ENCODE assay signal across 27 cellular contexts in genomic region chr4:134364928-134365327, GRCh38.
"Had no signal": no experiment of that assay in that cellular context is flagged by ENCODE, and none has a peak within 500 bp of the region (broad histone marks: within the 10 kb centered on the region; RNA-seq: fewer than 3 reads in every experiment).

No MANE protein-coding gene starts in this region.

- H3K36me3 Mint-ChIP-seq: naive thymus-derived CD8-positive, alpha-beta T cell; stimulated activated effector memory CD8-positive, alpha-beta T cell treated with anti-CD3 and anti-CD28 coated beads, Interleukin-12 subunit alpha, Interleukin-12 subunit beta, amount 100 ng/mL, for 72 hours had no signal

- ATAC-seq: left cardiac atrium; left lung; lower lobe of right lung; naive thymus-derived CD8-positive, alpha-beta T cell; pancreas; right cardiac atrium; stimulated activated effector memory CD8-positive, alpha-beta T cell treated with anti-CD3 and anti-CD28 coated beads, Interleukin-12 subunit alpha, Interleukin-12 subunit beta, amount 100 ng/mL, for 72 hours; stimulated activated naive CD8-positive, alpha-beta T cell treated with anti-CD3 and anti-CD28 coated beads, Interleukin-15, amount 100 ng/mL, for 72 hours had no signal

- H3K27ac Mint-ChIP-seq: naive thymus-derived CD8-positive, alpha-beta T cell; nephron; stimulated activated effector memory CD8-positive, alpha-beta T cell treated with anti-CD3 and anti-CD28 coated beads, Interleukin-12 subunit alpha, Interleukin-12 subunit beta, amount 100 ng/mL, for 72 hours; stimulated activated naive CD8-positive, alpha-beta T cell treated with anti-CD3 and anti-CD28 coated beads, Interleukin-15, amount 100 ng/mL, for 72 hours; type B pancreatic cell had no signal

- H3K36me3 ChIP-seq: left lung, lower lobe of right lung, pancreas, prostate gland, sigmoid colon, spleen, tibial nerve, uterus had no signal

- FAIRE-seq: keratinocyte, pancreas had no signal

- H3K4me3 ChIP-seq: left lung, lower lobe of right lung, pancreas, prostate gland, sigmoid colon, spleen, tibial nerve, uterus had no signal

- H3K27me3 Mint-ChIP-seq: naive thymus-derived CD8-positive, alpha-beta T cell; stimulated activated naive CD8-positive, alpha-beta T cell treated with anti-CD3 and anti-CD28 coated beads, Interleukin-15, amount 100 ng/mL, for 72 hours had no signal

- H3K27me3 ChIP-seq: left lung, pancreas, sigmoid colon, spleen, tibial nerve, uterus had no signal

- DNase-seq: kidney glomerular epithelial cell; left cardiac atrium; left lung; lower lobe of right lung; mammary epithelial cell; mesenchymal stem cell; naive thymus-derived CD8-positive, alpha-beta T cell; nucleus accumbens; pancreas; posterior cingulate gyrus; retina; right cardiac atrium; sigmoid colon; small intestine; spleen; stimulated activated CD4-positive, alpha-beta T cell treated with anti-CD3 and anti-CD28 coated beads, Interleukin-4, amount 100 ng/mL, for 24 hours; stimulated activated naive CD4-positive, alpha-beta T cell treated with Interleukin-2 at 50 U/mL for 16 hours; stimulated activated naive CD8-positive, alpha-beta T cell treated with anti-CD3 and anti-CD28 coated beads, Interleukin-15, amount 100 ng/mL, for 72 hours; substantia nigra; uterus had no signal

- H3K9me3 Mint-ChIP-seq: nephron, type B pancreatic cell had no signal

- H3K4me3 Mint-ChIP-seq: naive thymus-derived CD8-positive, alpha-beta T cell; nephron; neural crest cell; stimulated activated effector memory CD8-positive, alpha-beta T cell treated with anti-CD3 and anti-CD28 coated beads, Interleukin-12 subunit alpha, Interleukin-12 subunit beta, amount 100 ng/mL, for 72 hours; stimulated activated naive CD8-positive, alpha-beta T cell treated with anti-CD3 and anti-CD28 coated beads, Interleukin-15, amount 100 ng/mL, for 72 hours; type B pancreatic cell had no signal

- H3K4me1 Mint-ChIP-seq: naive thymus-derived CD8-positive, alpha-beta T cell; nephron; neural crest cell; stimulated activated effector memory CD8-positive, alpha-beta T cell treated with anti-CD3 and anti-CD28 coated beads, Interleukin-12 subunit alpha, Interleukin-12 subunit beta, amount 100 ng/mL, for 72 hours; stimulated activated naive CD8-positive, alpha-beta T cell treated with anti-CD3 and anti-CD28 coated beads, Interleukin-15, amount 100 ng/mL, for 72 hours had no signal

- H3K27ac ChIP-seq: left lung, lower lobe of right lung, pancreas, prostate gland, sigmoid colon, spleen, tibial nerve, uterus had no signal

- H3K9me3 ChIP-seq: left lung, lower lobe of right lung, pancreas, prostate gland, sigmoid colon, tibial nerve, uterus had no signal

- H3K4me1 ChIP-seq: left lung, lower lobe of right lung, pancreas, prostate gland, sigmoid colon, spleen, tibial nerve, uterus had no signal
